8 cellular contexts compared by ENCODE assay signal in genomic region chr20:12207875-12208274, GRCh38.
A peak's percentile ranks its signal among the peaks of the same experiment; 100 is the strongest.
DNase-seq lines count a peak whose midpoint lies in the region; ATAC-seq and TF ChIP-seq lines count a peak whose summit lies in the region.

No MANE protein-coding gene starts in this region.

- POLR2A ChIA-PET in A673 (lab: Charles Lee; ENCODE audit: low non-redundant PET): no interaction called here

- H3K27me3 ChIP-seq in A673 (replicated peaks; ENCODE audit: insufficient read depth, low read depth, low read length, poor library complexity): no peaks in the 10 kb centered on the region

- intact Hi-C loops in A673 (cut with micrococcal nuclease; ENCODE audit: unreplicated experiment) (loop anchor here (5.0 kb wide), 2 partner anchors 196 to 531 kb away; no protein-coding TSS in a partner anchor), lower leg skin (cut with DNase I; ENCODE audit: low total_unique reads) (no loop called here)

- H3K27ac ChIP-seq in A673 (ENCODE audit: low read depth, low read length, poor library complexity, severe bottlenecking): no peak overlapping the region

- 39 to 52% methylated on average over 1 of the region's 1 CpG for WGBS in lower leg skin, 2 donors

- CTCF ChIA-PET in A673 (lab: Charles Lee): interaction anchor here (1.0 kb wide), 1 partner anchor 195 kb away, joined by 4 read pairs; no protein-coding TSS in a partner anchor

- ATAC-seq in HG03108 (IDR thresholded peaks at IDR 0.05; ENCODE audit: unreplicated experiment) (no peak), HG02970 (IDR thresholded peaks at IDR 0.05; ENCODE audit: low FRiP score, unreplicated experiment) (no peak)

- TF ChIP-seq POLR2A in lower leg skin (IDR thresholded peaks at IDR 0.05): no peak

- DNase-seq in A673 (ENCODE audit: low spot score): peak; percentile 54
- DNase-seq in RKO (ENCODE audit: low spot score): peak; percentile 38
- DNase-seq in glomerular visceral epithelial cell (ENCODE audit: extremely low spot score): peak; percentile 4
- no peak for DNase-seq in COR-L47 (lab: John Stamatoyannopoulos, UW)
- no peak for DNase-seq in lower leg skin (ENCODE audit: low spot score in 2 of 2)

- H3K4me3 ChIP-seq in A673 (ENCODE audit: low read depth, low read length, poor library complexity, severe bottlenecking) (no peak overlapping the region), lower leg skin (ENCODE audit: low read depth, poor library complexity, severe bottlenecking) (no peak overlapping the region)

- no peaks in the 10 kb centered on the region for H3K36me3 ChIP-seq in A673 (ENCODE audit: insufficient read depth, low read length, poor library complexity, severe bottlenecking)

- BruUV-seq in A673 (replicated peaks; lab: Mats Ljungman, UMichigan): no TSS peak

- no peaks in the 10 kb centered on the region for H3K9me3 ChIP-seq in A673 (ENCODE audit: low read depth, low read length, poor library complexity, severe bottlenecking)

- H3K4me1 ChIP-seq in A673 (ENCODE audit: insufficient read depth, low read length, poor library complexity, severe bottlenecking): no peaks in the 10 kb centered on the region

- TF ChIP-seq CTCF in A673 (conservative IDR thresholded peaks at IDR 0.05; ENCODE audit: low read depth, low read length) (peak; percentile 64), GM12872 (IDR thresholded peaks at IDR 0.05; ENCODE audit: insufficient read depth, low read depth, low read length) (peak; percentile 69), lower leg skin (IDR thresholded peaks at IDR 0.05) (no peak)

Comparison
In these comparisons a context has a peak if more than half of its experiments do, and no peak if none do; other contexts are left out.
1. DNase-seq: peak in A673 (single experiment), RKO (single experiment) and glomerular visceral epithelial cell (single experiment); none in COR-L47 (single experiment) and lower leg skin (0 of 2).
2. CTCF ChIP-seq: peak in A673 (single experiment) and GM12872 (single experiment); none in lower leg skin (0 of 3).